Comparison of ENCODE assay signal across 8 cellular contexts in genomic region chr5:128084228-128085167, GRCh38. TPM values are rescaled to one million over a fixed set of nuclear protein-coding genes. Genes with fewer than 3 reads are reported as not detected.
DNase-seq lines count a peak whose midpoint lies in the region; ATAC-seq and TF ChIP-seq lines count a peak whose summit lies in the region.

No MANE protein-coding gene starts in this region.

- POLR2A ChIA-PET in CD4-positive, alpha-beta memory T cell (lab: Charles Lee; ENCODE audit: partially characterized antibody): interaction anchor here (0.8 to 1.7 kb wide), 2 partner anchors 8 to 327 kb away, joined by 3 to 6 read pairs; no protein-coding TSS in a partner anchor

- H3K27me3 ChIP-seq in CD4-positive, alpha-beta memory T cell (ENCODE audit: insufficient read depth, low read length): no peaks in the 10 kb centered on the region
- H3K27me3 ChIP-seq in breast epithelium: no peaks in the 10 kb centered on the region

- ATAC-seq in GM21360 (IDR thresholded peaks at IDR 0.05; ENCODE audit: unreplicated experiment) (peak; percentile 11), GM18873 (IDR thresholded peaks at IDR 0.05; ENCODE audit: low FRiP score, unreplicated experiment) (no peak)

- no peaks in the 10 kb centered on the region for H3K27me3 Mint-ChIP-seq in CD4-positive, alpha-beta memory T cell

- CTCF ChIA-PET in CD4-positive, alpha-beta memory T cell (lab: Charles Lee; ENCODE audit: partially characterized antibody): interaction anchor here (0.6 to 2.3 kb wide), 4 partner anchors 16 to 208 kb away, joined by 3 to 10 read pairs (median 4); no protein-coding TSS in a partner anchor

- no peak for TF ChIP-seq POLR2A in breast epithelium (IDR thresholded peaks at IDR 0.05)

- H3K4me1 ChIP-seq in CD4-positive, alpha-beta memory T cell (ENCODE audit: insufficient read depth, low read length): peaks cover 52% of the 10 kb centered on the region
- H3K4me1 ChIP-seq in breast epithelium: peaks cover 0 to 5% of the 10 kb centered on the region in 2 donors

- peak overlapping the region; percentile 63 to 94 (median 85) for H3K27ac Mint-ChIP-seq in CD4-positive, alpha-beta memory T cell

- H3K9me3 ChIP-seq in CD4-positive, alpha-beta memory T cell (ENCODE audit: control insufficient read depth in 1 of 2, low read length in 2 of 2): no peaks in the 10 kb centered on the region
- no peaks in the 10 kb centered on the region for H3K9me3 ChIP-seq in breast epithelium

- peaks cover 6 to 7% of the 10 kb centered on the region in 2 donors for H3K36me3 Mint-ChIP-seq in CD4-positive, alpha-beta memory T cell

- H3K4me3 ChIP-seq in CD4-positive, alpha-beta memory T cell (ENCODE audit: low read length in 2 of 2): peak overlapping the region; percentile 30 to 89
- H3K4me3 ChIP-seq in breast epithelium: peak overlapping the region; percentile 78 to 96 (median 91)

- no peaks in the 10 kb centered on the region for H3K36me3 ChIP-seq in CD4-positive, alpha-beta memory T cell (ENCODE audit: insufficient read depth, low read length)
- H3K36me3 ChIP-seq in breast epithelium: no peaks in the 10 kb centered on the region

- H3K27ac ChIP-seq in CD4-positive, alpha-beta memory T cell (ENCODE audit: low read depth, low read length): peak overlapping the region; percentile 88
- H3K27ac ChIP-seq in VCaP: peak overlapping the region; percentile 86
- peak overlapping the region; percentile 96 to 98 for H3K27ac ChIP-seq in breast epithelium

- H3K4me1 Mint-ChIP-seq in CD4-positive, alpha-beta memory T cell: peaks cover 44 to 64% (median 53%) of the 10 kb centered on the region in 4 donors

- intact Hi-C loops in CD4-positive, alpha-beta memory T cell (cut with micrococcal nuclease): loop anchor here (2.0 to 10.0 kb wide), 3 partner anchors 210 to 1482 kb away; partner anchors contain the start of genes MARCHF3 and PHAX
- intact Hi-C loops in breast epithelium (cut with DNase I; ENCODE audit: low total_unique reads): no loop called here

- H3K4me3 Mint-ChIP-seq in CD4-positive, alpha-beta memory T cell: peak overlapping the region; percentile 89 to 98 (median 94)

- peak; percentile 44 to 51 (median 45) for DNase-seq in CD4-positive, alpha-beta memory T cell
- DNase-seq in HT1080 (ENCODE audit: low read depth) (peak; percentile 27), breast epithelium (ENCODE audit: low spot score in 2 of 2) (peak; percentile 26 to 54), iris pigment epithelial cell (ENCODE audit: low read depth) (peak; percentile 49)
- DNase-seq in stimulated activated CD4-positive, alpha-beta T cell treated with anti-CD3 and anti-CD28 coated beads, Interleukin-12 subunit alpha, Interleukin-12 subunit beta, amount 100 ng/mL, for 4 hours: peak; percentile 36

- H3K9me3 Mint-ChIP-seq in CD4-positive, alpha-beta memory T cell: no peaks in the 10 kb centered on the region

- TF ChIP-seq CTCF in VCaP (conservative IDR thresholded peaks at IDR 0.05): no peak
- TF ChIP-seq CTCF in breast epithelium (IDR thresholded peaks at IDR 0.05): no peak

RNA-seq across cellular contexts. Expression of gene SLC12A2, which starts 0.9 kb away (rescaled TPM):
- 10 to 100 TPM; 13.3 to 13.6 TPM for total RNA-seq in CD4-positive, alpha-beta memory T cell
- polyA plus RNA-seq in CD4-positive, alpha-beta memory T cell: 1 to 10 TPM; 2.7 to 6.9 TPM
- total RNA-seq in HT1080 (2014; rRNA removed; shearing (Covaris generic)): 13.8 and 14.9 TPM in 2 replicates
- polyA plus RNA-seq in HT1080 (2015; cell fraction: cytosol; rRNA removed): 6.1 and 7.9 TPM in 2 replicates
- 16.2 and 17.0 TPM in 2 replicates for polyA plus RNA-seq in HT1080 (2015; cell fraction: nucleus; rRNA removed)
- total RNA-seq in breast epithelium: 100 to 1,000 TPM in 1 of 3 donors, 10 to 100 TPM in 2; 23.7 to 204 (median 70.1) TPM
